Comparison of ENCODE assay signal across 1 cellular context in the genomic region with DNA sequence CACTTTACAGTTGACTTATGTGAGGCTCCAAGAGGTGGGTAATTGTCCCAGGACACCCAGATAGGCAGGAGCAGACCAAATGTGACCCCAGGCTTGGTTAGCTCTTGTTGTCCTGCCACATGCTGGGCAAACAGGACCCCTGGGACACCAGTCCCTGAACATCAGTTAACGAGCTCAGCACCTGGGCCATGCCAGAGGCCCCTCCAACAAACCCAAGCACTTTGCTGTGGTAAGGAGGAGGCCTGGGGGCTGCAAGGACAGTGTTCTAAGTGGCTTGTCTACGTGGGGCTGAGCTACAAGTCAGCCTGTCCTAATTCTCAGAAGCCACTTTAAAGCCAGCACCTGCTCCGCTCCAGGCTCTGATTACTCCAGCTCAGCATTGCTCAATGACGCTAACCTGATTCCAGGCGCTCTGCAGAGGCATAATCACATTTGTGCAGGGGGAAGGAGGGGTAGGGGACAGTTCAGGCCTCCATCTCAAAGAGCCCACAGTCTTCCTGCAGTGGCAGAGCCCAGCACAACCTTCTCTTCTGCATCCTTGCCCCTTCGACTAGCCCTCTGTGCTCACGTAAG.
TF ChIP-seq lines count a peak whose summit lies in the region.

No MANE protein-coding gene starts in this region.

TF ChIP-seq in GM23338, 12 proteins besides CTCF, POLR2A, EP300 and RAD21 (continued from another document):
- TF ChIP-seq, protein P1, sequence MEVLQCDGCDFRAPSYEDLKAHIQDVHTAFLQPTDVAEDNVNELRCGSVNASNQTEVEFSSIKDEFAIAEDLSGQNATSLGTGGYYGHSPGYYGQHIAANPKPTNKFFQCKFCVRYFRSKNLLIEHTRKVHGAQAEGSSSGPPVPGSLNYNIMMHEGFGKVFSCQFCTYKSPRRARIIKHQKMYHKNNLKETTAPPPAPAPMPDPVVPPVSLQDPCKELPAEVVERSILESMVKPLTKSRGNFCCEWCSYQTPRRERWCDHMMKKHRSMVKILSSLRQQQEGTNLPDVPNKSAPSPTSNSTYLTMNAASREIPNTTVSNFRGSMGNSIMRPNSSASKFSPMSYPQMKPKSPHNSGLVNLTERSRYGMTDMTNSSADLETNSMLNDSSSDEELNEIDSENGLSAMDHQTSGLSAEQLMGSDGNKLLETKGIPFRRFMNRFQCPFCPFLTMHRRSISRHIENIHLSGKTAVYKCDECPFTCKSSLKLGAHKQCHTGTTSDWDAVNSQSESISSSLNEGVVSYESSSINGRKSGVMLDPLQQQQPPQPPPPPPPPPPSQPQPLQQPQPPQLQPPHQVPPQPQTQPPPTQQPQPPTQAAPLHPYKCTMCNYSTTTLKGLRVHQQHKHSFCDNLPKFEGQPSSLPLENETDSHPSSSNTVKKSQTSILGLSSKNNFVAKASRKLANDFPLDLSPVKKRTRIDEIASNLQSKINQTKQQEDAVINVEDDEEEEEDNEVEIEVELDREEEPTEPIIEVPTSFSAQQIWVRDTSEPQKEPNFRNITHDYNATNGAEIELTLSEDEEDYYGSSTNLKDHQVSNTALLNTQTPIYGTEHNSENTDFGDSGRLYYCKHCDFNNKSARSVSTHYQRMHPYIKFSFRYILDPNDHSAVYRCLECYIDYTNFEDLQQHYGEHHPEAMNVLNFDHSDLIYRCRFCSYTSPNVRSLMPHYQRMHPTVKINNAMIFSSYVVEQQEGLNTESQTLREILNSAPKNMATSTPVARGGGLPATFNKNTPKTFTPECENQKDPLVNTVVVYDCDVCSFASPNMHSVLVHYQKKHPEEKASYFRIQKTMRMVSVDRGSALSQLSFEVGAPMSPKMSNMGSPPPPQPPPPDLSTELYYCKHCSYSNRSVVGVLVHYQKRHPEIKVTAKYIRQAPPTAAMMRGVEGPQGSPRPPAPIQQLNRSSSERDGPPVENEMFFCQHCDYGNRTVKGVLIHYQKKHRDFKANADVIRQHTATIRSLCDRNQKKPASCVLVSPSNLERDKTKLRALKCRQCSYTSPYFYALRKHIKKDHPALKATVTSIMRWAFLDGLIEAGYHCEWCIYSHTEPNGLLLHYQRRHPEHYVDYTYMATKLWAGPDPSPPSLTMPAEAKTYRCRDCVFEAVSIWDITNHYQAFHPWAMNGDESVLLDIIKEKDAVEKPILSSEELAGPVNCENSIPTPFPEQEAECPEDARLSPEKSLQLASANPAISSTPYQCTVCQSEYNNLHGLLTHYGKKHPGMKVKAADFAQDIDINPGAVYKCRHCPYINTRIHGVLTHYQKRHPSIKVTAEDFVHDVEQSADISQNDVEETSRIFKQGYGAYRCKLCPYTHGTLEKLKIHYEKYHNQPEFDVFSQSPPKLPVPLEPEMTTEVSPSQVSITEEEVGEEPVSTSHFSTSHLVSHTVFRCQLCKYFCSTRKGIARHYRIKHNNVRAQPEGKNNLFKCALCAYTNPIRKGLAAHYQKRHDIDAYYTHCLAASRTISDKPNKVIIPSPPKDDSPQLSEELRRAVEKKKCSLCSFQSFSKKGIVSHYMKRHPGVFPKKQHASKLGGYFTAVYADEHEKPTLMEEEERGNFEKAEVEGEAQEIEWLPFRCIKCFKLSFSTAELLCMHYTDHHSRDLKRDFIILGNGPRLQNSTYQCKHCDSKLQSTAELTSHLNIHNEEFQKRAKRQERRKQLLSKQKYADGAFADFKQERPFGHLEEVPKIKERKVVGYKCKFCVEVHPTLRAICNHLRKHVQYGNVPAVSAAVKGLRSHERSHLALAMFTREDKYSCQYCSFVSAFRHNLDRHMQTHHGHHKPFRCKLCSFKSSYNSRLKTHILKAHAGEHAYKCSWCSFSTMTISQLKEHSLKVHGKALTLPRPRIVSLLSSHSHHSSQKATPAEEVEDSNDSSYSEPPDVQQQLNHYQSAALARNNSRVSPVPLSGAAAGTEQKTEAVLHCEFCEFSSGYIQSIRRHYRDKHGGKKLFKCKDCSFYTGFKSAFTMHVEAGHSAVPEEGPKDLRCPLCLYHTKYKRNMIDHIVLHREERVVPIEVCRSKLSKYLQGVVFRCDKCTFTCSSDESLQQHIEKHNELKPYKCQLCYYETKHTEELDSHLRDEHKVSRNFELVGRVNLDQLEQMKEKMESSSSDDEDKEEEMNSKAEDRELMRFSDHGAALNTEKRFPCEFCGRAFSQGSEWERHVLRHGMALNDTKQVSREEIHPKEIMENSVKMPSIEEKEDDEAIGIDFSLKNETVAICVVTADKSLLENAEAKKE (CRISPR knock-in tag; IDR thresholded peaks at IDR 0.05), result no peak
- no peak for TF ChIP-seq ZNF114 (CRISPR knock-in tag; IDR thresholded peaks at IDR 0.05)
TF ChIP-seq in GM23338: peak in this region for 0.
